ENCODE assay signal across 17 cellular contexts in genomic region chr2:215362562-215362904, GRCh38. TPM values are rescaled to one million over a fixed set of nuclear protein-coding genes. Genes with fewer than 3 reads are reported as not detected.
DNase-seq lines count a peak whose midpoint lies in the region; ATAC-seq and TF ChIP-seq lines count a peak whose summit lies in the region.
"Had no signal": no experiment of that assay in that cellular context is flagged by ENCODE, and none has a peak within 500 bp of the region (broad histone marks: within the 10 kb centered on the region; RNA-seq: fewer than 3 reads in every experiment).

No MANE protein-coding gene starts in this region.

- no peak for TF ChIP-seq EP300 in esophagus muscularis mucosa (IDR thresholded peaks at IDR 0.05)

- no peaks in the 10 kb centered on the region for H3K9me3 Mint-ChIP-seq in nephron progenitor cell
- no peaks in the 10 kb centered on the region for H3K9me3 Mint-ChIP-seq in activated CD4-positive, alpha-beta T cell treated with anti-CD3 and anti-CD28 coated beads, Interleukin-2, amount 10 ng/mL, durations not matched to agents 7 days and 5 days
- H3K9me3 Mint-ChIP-seq: CD8-positive, alpha-beta memory T cell had no signal

- no peaks in the 10 kb centered on the region for H3K4me1 Mint-ChIP-seq in nephron progenitor cell
- H3K4me1 Mint-ChIP-seq in activated CD4-positive, alpha-beta T cell treated with anti-CD3 and anti-CD28 coated beads, Interleukin-2, amount 10 ng/mL, durations not matched to agents 7 days and 5 days, result no peaks in the 10 kb centered on the region
- H3K4me1 Mint-ChIP-seq: CD8-positive, alpha-beta memory T cell had no signal

- POLR2A ChIA-PET in activated CD4-positive, alpha-beta T cell treated with anti-CD3 and anti-CD28 coated beads, Interleukin-2, amount 10 ng/mL, durations not matched to agents 7 days and 5 days (lab: Charles Lee), result no interaction called here

- H3K36me3 ChIP-seq in cardiac muscle cell (peaks cover 44% of the 10 kb centered on the region), heart left ventricle (peaks cover 0 to 88% (median 71%) of the 10 kb centered on the region in 9 donors), esophagus muscularis mucosa (peaks cover 48 to 87% (median 70%) of the 10 kb centered on the region in 4 donors)

- WGBS in heart left ventricle, 4 donors, result 92 to 98% (median 98%) methylated on average over 8 of the region's 8 CpGs
- 95% methylated on average over 8 of the region's 8 CpGs for WGBS in esophagus muscularis mucosa

- TF ChIP-seq CTCF in cardiac muscle cell (IDR thresholded peaks at IDR 0.05; ENCODE audit: low read depth, low read length), result no peak
- no peak for TF ChIP-seq CTCF in heart left ventricle (IDR thresholded peaks at IDR 0.05)
- no peak for TF ChIP-seq CTCF in esophagus muscularis mucosa (IDR thresholded peaks at IDR 0.05)
- no peak for TF ChIP-seq CTCF in nephron progenitor cell (IDR thresholded peaks at IDR 0.05)

- H3K27me3 Mint-ChIP-seq in nephron progenitor cell (ENCODE audit: low read depth, poor library complexity), result no peaks in the 10 kb centered on the region
- no peaks in the 10 kb centered on the region for H3K27me3 Mint-ChIP-seq in activated CD4-positive, alpha-beta T cell treated with anti-CD3 and anti-CD28 coated beads, Interleukin-2, amount 10 ng/mL, durations not matched to agents 7 days and 5 days
- H3K27me3 Mint-ChIP-seq: CD8-positive, alpha-beta memory T cell had no signal

- no peaks in the 10 kb centered on the region for H3K4me1 ChIP-seq in cardiac muscle cell (ENCODE audit: low read depth)
- no peaks in the 10 kb centered on the region for H3K4me1 ChIP-seq in heart left ventricle
- H3K4me1 ChIP-seq in esophagus muscularis mucosa, result peaks cover 0 to 10% (median 5%) of the 10 kb centered on the region in 4 donors
- H3K4me1 ChIP-seq: BLaER1 had no signal

- intact Hi-C loops in heart left ventricle (cut with DNase I), result no loop called here
- intact Hi-C loops in esophagus muscularis mucosa (cut with DNase I), result no loop called here

- H3K27me3 ChIP-seq in cardiac muscle cell (no peaks in the 10 kb centered on the region), heart left ventricle (no peaks in the 10 kb centered on the region), esophagus muscularis mucosa (no peaks in the 10 kb centered on the region)
- H3K27me3 ChIP-seq: BLaER1, MG63 had no signal

- H3K27ac ChIP-seq in cardiac muscle cell (peak overlapping the region; percentile 43), heart left ventricle (no peak overlapping the region), esophagus muscularis mucosa (replicated peaks in 1 of 4) (peak overlapping the region in 1 of 4 donors; percentile 20)
- H3K27ac ChIP-seq: 22Rv1, BLaER1 had no signal

- no peak overlapping the region for H3K4me3 Mint-ChIP-seq in nephron progenitor cell
- H3K4me3 Mint-ChIP-seq in activated CD4-positive, alpha-beta T cell treated with anti-CD3 and anti-CD28 coated beads, Interleukin-2, amount 10 ng/mL, durations not matched to agents 7 days and 5 days, result no peak overlapping the region
- H3K4me3 Mint-ChIP-seq: CD8-positive, alpha-beta memory T cell had no signal

- TF ChIP-seq POLR2A in heart left ventricle (IDR thresholded peaks at IDR 0.05), result no peak
- TF ChIP-seq POLR2A in esophagus muscularis mucosa (IDR thresholded peaks at IDR 0.05; ENCODE audit: low read depth), result no peak

- ATAC-seq in heart left ventricle (no peak), HG02885 (IDR thresholded peaks at IDR 0.05; ENCODE audit: poor library complexity, unreplicated experiment) (no peak), HG03280 (IDR thresholded peaks at IDR 0.05; ENCODE audit: unreplicated experiment) (no peak)

- CTCF ChIA-PET in activated CD4-positive, alpha-beta T cell treated with anti-CD3 and anti-CD28 coated beads, Interleukin-2, amount 10 ng/mL, durations not matched to agents 7 days and 5 days (lab: Charles Lee), result no interaction called here

- peak in 1 of 2 donors; percentile 40 for DNase-seq in cardiac muscle cell (ENCODE audit: low read depth in 1 of 2, low spot score in 1 of 2)
- DNase-seq in heart left ventricle, result no peak
- peak; percentile 90 for DNase-seq in esophagus muscularis mucosa (ENCODE audit: extremely low spot score)
- no peak for DNase-seq in nephron progenitor cell
- no peak for DNase-seq in activated CD4-positive, alpha-beta T cell treated with anti-CD3 and anti-CD28 coated beads, Interleukin-2, amount 10 ng/mL, durations not matched to agents 7 days and 5 days
- no peak for DNase-seq in NCI-H2107 treated with DMSO at 0.1 percent for 48 hours (lab: John Stamatoyannopoulos, UW; ENCODE audit: unreplicated experiment)
- DNase-seq: CD8-positive, alpha-beta memory T cell; DMS79 treated with DMSO at 0.1 percent for 48 hours; MG63; NCI-H1092 treated with DMSO at 0.1 percent for 48 hours; NCI-H526 treated with DMSO at 0.1 percent for 48 hours; SHP77 had no signal

- peaks cover 61% of the 10 kb centered on the region for H3K36me3 Mint-ChIP-seq in nephron progenitor cell (ENCODE audit: low read depth)
- peaks cover 17% of the 10 kb centered on the region for H3K36me3 Mint-ChIP-seq in activated CD4-positive, alpha-beta T cell treated with anti-CD3 and anti-CD28 coated beads, Interleukin-2, amount 10 ng/mL, durations not matched to agents 7 days and 5 days (ENCODE audit: low read depth)

- no peak overlapping the region for H3K4me3 ChIP-seq in cardiac muscle cell
- H3K4me3 ChIP-seq in heart left ventricle, result no peak overlapping the region
- no peak overlapping the region for H3K4me3 ChIP-seq in esophagus muscularis mucosa
- H3K4me3 ChIP-seq: BLaER1, MG63 had no signal

- peak overlapping the region; percentile 73 for H3K27ac Mint-ChIP-seq in nephron progenitor cell
- H3K27ac Mint-ChIP-seq in activated CD4-positive, alpha-beta T cell treated with anti-CD3 and anti-CD28 coated beads, Interleukin-2, amount 10 ng/mL, durations not matched to agents 7 days and 5 days, result no peak overlapping the region
- H3K27ac Mint-ChIP-seq: CD8-positive, alpha-beta memory T cell had no signal

- H3K9me3 ChIP-seq in cardiac muscle cell (ENCODE audit: low read depth), result no peaks in the 10 kb centered on the region
- H3K9me3 ChIP-seq in heart left ventricle, result no peaks in the 10 kb centered on the region
- no peaks in the 10 kb centered on the region for H3K9me3 ChIP-seq in esophagus muscularis mucosa
- H3K9me3 ChIP-seq: BLaER1, MG63, SK-N-SH had no signal

RNA-seq across cellular contexts. Expression of gene ATIC, which starts 50.7 kb away (rescaled TPM):
- total RNA-seq in cardiac muscle cell, result 9.6 and 10.1 TPM in 2 replicates
- 83.7 and 120 TPM in 2 replicates for polyA plus RNA-seq in cardiac muscle cell
- total RNA-seq in heart left ventricle, result 10 to 100 TPM; 16.8 to 55.6 (median 44.0) TPM
- 100 to 1,000 TPM in 1 of 2 donors, 10 to 100 TPM in 1; 72.8 to 108 TPM for polyA plus RNA-seq in heart left ventricle
- 10 to 100 TPM; 29.1 to 50.8 (median 34.4) TPM for total RNA-seq in esophagus muscularis mucosa
- total RNA-seq in activated CD4-positive, alpha-beta T cell treated with anti-CD3 and anti-CD28 coated beads, Interleukin-2, amount 10 ng/mL, durations not matched to agents 7 days and 5 days, result 100 to 1,000 TPM; 143 to 179 TPM
